Comparison of ENCODE assay signal across 8 cellular contexts in genomic region chr4:86498560-86499166, GRCh38.
A peak's percentile ranks its signal among the peaks of the same experiment; 100 is the strongest.
DNase-seq lines count a peak whose midpoint lies in the region; ATAC-seq lines count a peak whose summit lies in the region.

No MANE protein-coding gene starts in this region.

- no peak overlapping the region for H3K4me3 ChIP-seq in Jurkat, Clone E6-1 (ENCODE audit: low read length)

- DNase-seq in activated CD4-positive, CD25-positive, alpha-beta regulatory T cell treated with anti-CD3 and anti-CD28 coated beads, Interleukin-2, amount 50 U/mL, for 72 hours: no peak
- peak; percentile 24 for DNase-seq in Jurkat, Clone E6-1 (ENCODE audit: low read depth, low spot score)
- DNase-seq in OCI-M1 (lab: John Stamatoyannopoulos, UW): peak; percentile 87
- DNase-seq in dedifferentiated amniotic fluid mesenchymal stem cell (ENCODE audit: extremely low spot score): peak; percentile 74
- peak; percentile 41 to 55 for DNase-seq in lung microvascular endothelial cell (ENCODE audit: low read depth in 2 of 2)

- ATAC-seq in activated CD4-positive, CD25-positive, alpha-beta regulatory T cell treated with anti-CD3 and anti-CD28 coated beads, Interleukin-2, amount 50 U/mL, for 24 hours: peak; percentile 41 to 72
- peak; percentile 85 for ATAC-seq in GM21786 (IDR thresholded peaks at IDR 0.05; ENCODE audit: unreplicated experiment)
- no peak for ATAC-seq in GM18873 (IDR thresholded peaks at IDR 0.05; ENCODE audit: low FRiP score, unreplicated experiment)
